In the genomic region with DNA sequence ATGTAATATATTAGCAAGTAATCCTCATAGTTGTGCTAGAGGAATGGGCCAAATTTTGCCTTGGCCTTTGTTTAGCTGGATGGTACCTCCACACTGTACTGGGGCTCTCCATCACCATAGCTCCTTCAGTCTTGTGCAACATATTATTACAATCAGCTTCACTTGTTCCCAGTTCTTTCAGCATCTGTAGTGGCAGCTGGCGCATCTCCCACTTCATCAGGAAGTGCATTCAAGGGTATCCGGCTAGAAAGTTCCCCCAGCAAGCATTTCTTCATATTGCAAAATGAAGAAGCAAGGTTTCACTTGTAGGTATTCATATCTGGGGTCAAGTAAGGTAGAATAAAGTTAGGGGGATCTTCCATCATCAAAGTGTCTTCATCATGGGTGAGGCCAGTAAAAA, we compare ENCODE assay signal across 1 cellular context.
TF ChIP-seq lines count a peak whose summit lies in the region.

No MANE protein-coding gene starts in this region.

TF ChIP-seq in HepG2, 621 proteins besides CTCF, POLR2A, EP300 and RAD21 (continued from another document):
- TF ChIP-seq, protein P1, sequence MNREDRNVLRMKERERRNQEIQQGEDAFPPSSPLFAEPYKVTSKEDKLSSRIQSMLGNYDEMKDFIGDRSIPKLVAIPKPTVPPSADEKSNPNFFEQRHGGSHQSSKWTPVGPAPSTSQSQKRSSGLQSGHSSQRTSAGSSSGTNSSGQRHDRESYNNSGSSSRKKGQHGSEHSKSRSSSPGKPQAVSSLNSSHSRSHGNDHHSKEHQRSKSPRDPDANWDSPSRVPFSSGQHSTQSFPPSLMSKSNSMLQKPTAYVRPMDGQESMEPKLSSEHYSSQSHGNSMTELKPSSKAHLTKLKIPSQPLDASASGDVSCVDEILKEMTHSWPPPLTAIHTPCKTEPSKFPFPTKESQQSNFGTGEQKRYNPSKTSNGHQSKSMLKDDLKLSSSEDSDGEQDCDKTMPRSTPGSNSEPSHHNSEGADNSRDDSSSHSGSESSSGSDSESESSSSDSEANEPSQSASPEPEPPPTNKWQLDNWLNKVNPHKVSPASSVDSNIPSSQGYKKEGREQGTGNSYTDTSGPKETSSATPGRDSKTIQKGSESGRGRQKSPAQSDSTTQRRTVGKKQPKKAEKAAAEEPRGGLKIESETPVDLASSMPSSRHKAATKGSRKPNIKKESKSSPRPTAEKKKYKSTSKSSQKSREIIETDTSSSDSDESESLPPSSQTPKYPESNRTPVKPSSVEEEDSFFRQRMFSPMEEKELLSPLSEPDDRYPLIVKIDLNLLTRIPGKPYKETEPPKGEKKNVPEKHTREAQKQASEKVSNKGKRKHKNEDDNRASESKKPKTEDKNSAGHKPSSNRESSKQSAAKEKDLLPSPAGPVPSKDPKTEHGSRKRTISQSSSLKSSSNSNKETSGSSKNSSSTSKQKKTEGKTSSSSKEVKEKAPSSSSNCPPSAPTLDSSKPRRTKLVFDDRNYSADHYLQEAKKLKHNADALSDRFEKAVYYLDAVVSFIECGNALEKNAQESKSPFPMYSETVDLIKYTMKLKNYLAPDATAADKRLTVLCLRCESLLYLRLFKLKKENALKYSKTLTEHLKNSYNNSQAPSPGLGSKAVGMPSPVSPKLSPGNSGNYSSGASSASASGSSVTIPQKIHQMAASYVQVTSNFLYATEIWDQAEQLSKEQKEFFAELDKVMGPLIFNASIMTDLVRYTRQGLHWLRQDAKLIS (CRISPR knock-in tag; IDR thresholded peaks at IDR 0.05) = no peak
TF ChIP-seq in HepG2: peak in this region for 0.
